1 cellular context compared by ENCODE assay signal in the genomic region with DNA sequence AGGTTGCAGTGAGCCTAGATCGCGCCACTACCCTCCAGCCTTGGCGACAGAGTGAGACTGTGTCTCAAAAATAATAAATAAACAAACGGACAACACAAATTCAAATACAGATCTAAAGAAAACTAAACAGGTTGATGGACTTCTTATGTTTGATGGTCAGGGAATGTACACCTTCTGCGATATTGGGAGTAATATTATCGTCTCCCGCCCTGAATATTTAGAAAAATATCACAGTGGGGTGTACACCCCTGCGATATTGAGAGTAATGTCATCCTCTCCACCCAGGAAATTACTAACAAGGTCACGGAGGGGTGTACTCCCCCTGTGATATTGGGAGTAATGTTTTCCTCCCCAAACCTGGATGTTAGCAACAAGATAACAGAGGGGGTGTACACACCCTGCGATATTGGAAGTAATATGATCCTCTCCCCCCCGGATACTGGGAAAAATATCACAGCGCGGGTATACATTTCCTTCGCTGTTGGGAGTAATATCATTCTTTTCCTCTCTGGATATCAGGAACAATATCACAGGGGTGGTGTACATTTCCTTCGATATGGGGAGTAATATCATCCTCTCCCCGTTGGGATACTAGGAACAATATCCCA.
TF ChIP-seq lines count a peak whose summit lies in the region.

No MANE protein-coding gene starts in this region.

TF ChIP-seq in GM12878, 131 proteins besides CTCF, POLR2A, EP300 and RAD21:
- TF ChIP-seq ZNF384 (IDR thresholded peaks at IDR 0.05; ENCODE audit: borderline replicate concordance, low read depth, low read length) (no peak), FOXM1 (IDR thresholded peaks at IDR 0.05; ENCODE audit: low read depth, low read length) (no peak)
- TF ChIP-seq, protein P1, sequence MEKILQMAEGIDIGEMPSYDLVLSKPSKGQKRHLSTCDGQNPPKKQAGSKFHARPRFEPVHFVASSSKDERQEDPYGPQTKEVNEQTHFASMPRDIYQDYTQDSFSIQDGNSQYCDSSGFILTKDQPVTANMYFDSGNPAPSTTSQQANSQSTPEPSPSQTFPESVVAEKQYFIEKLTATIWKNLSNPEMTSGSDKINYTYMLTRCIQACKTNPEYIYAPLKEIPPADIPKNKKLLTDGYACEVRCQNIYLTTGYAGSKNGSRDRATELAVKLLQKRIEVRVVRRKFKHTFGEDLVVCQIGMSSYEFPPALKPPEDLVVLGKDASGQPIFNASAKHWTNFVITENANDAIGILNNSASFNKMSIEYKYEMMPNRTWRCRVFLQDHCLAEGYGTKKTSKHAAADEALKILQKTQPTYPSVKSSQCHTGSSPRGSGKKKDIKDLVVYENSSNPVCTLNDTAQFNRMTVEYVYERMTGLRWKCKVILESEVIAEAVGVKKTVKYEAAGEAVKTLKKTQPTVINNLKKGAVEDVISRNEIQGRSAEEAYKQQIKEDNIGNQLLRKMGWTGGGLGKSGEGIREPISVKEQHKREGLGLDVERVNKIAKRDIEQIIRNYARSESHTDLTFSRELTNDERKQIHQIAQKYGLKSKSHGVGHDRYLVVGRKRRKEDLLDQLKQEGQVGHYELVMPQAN (conservative IDR thresholded peaks at IDR 0.05), result no peak
